22 cellular contexts compared by ENCODE assay signal in genomic region chrX:24839331-24839730, GRCh38.
"Had no signal": no experiment of that assay in that cellular context is flagged by ENCODE, and none has a peak within 500 bp of the region (broad histone marks: within the 10 kb centered on the region; RNA-seq: fewer than 3 reads in every experiment).

No MANE protein-coding gene starts in this region.

- H3K27ac Mint-ChIP-seq: activated B cell treated with CpG ODN at 0.5 μM for 24 hours; activated CD4-positive, alpha-beta T cell treated with anti-CD3 and anti-CD28 coated beads, Interleukin-2, amount 10 ng/mL, durations not matched to agents 24 days and 14 days; activated CD8-positive, alpha-beta memory T cell treated with anti-CD3 and anti-CD28 coated beads, Interleukin-2, amount 10 ng/mL, durations not matched to agents 7 days and 5 days; activated naive CD4-positive, alpha-beta T cell treated with anti-CD3 and anti-CD28 coated beads, Interleukin-2, amount 50 U/mL, for 24 hours; activated T-cell treated with anti-CD3 and anti-CD28 coated beads, Interleukin-2, amount 50 U/mL, for 24 hours; activated T-helper 1 cell treated with anti-CD3 and anti-CD28 coated beads, Interleukin-12 subunit alpha, Interleukin-12 subunit beta, Interleukin-2, Interleukin-4 antibody, amounts not matched to agents 30 ng/mL and 10 ng/mL and 1 ng/mL, durations not matched to agents 14 hours and 24 hours and 36 hours; T-helper 1 cell treated with Interleukin-12 subunit alpha and Interleukin-12 subunit beta and Interleukin-4 antibody, amounts not matched to agents 30 μg/mL and 1 μg/mL, for 36 hours had no signal

- H3K9me3 Mint-ChIP-seq: activated B cell treated with CpG ODN at 0.5 μM for 24 hours; activated CD4-positive, alpha-beta T cell treated with anti-CD3 and anti-CD28 coated beads, Interleukin-2, amount 10 ng/mL, durations not matched to agents 24 days and 14 days; activated naive CD4-positive, alpha-beta T cell treated with anti-CD3 and anti-CD28 coated beads, Interleukin-2, amount 50 U/mL, for 24 hours; activated T-cell treated with anti-CD3 and anti-CD28 coated beads, Interleukin-2, amount 50 U/mL, for 24 hours; activated T-helper 1 cell treated with anti-CD3 and anti-CD28 coated beads, Interleukin-12 subunit alpha, Interleukin-12 subunit beta, Interleukin-2, Interleukin-4 antibody, amounts not matched to agents 30 ng/mL and 10 ng/mL and 1 ng/mL, durations not matched to agents 14 hours and 24 hours and 36 hours; T-helper 1 cell treated with Interleukin-12 subunit alpha and Interleukin-12 subunit beta and Interleukin-4 antibody, amounts not matched to agents 30 μg/mL and 1 μg/mL, for 36 hours had no signal

- H3K27ac ChIP-seq: ascending aorta, body of pancreas, Peyer's patch, RWPE1, SJCRH30 had no signal

- DNase-seq: activated B cell treated with CpG ODN at 0.5 μM for 24 hours; activated CD4-positive, alpha-beta T cell treated with anti-CD3 and anti-CD28 coated beads for 1 hour; activated CD4-positive, alpha-beta T cell treated with anti-CD3 and anti-CD28 coated beads, Interleukin-2, amount 50 U/mL, for 48 hours; activated CD8-positive, alpha-beta memory T cell treated with anti-CD3 and anti-CD28 coated beads, Interleukin-2, amount 10 ng/mL, durations not matched to agents 7 days and 5 days; activated effector memory CD4-positive, alpha-beta T cell treated with Interleukin-2 at 50 U/mL for 16 hours; activated naive CD4-positive, alpha-beta T cell; activated T-cell treated with anti-CD3 and anti-CD28 coated beads, Interleukin-2, amount 50 U/mL, for 24 hours; NCI-H1436 treated with DMSO at 0.1 percent for 48 hours; NCI-H187; NCI-H2081 treated with DMSO at 0.1 percent for 48 hours; NCI-H510A; NCI-H526 treated with DMSO at 0.1 percent for 48 hours; Peyer's patch; Right ventricle myocardium superior had no signal

- H3K4me1 ChIP-seq: ascending aorta, body of pancreas, Peyer's patch, SJCRH30 had no signal

- H3K4me3 ChIP-seq: ascending aorta, body of pancreas, Peyer's patch, SJCRH30 had no signal

- H3K9me3 ChIP-seq: ascending aorta, body of pancreas, Peyer's patch, SJCRH30 had no signal

- ATAC-seq: activated CD8-positive, alpha-beta memory T cell treated with anti-CD3 and anti-CD28 coated beads, Interleukin-2, amount 10 ng/mL, durations not matched to agents 7 days and 5 days; body of pancreas had no signal

- H3K4me3 Mint-ChIP-seq: activated B cell treated with CpG ODN at 0.5 μM for 24 hours; activated CD4-positive, alpha-beta T cell treated with anti-CD3 and anti-CD28 coated beads, Interleukin-2, amount 10 ng/mL, durations not matched to agents 24 days and 14 days; activated CD8-positive, alpha-beta memory T cell treated with anti-CD3 and anti-CD28 coated beads, Interleukin-2, amount 10 ng/mL, durations not matched to agents 7 days and 5 days; activated naive CD4-positive, alpha-beta T cell treated with anti-CD3 and anti-CD28 coated beads, Interleukin-2, amount 50 U/mL, for 24 hours; activated T-cell treated with anti-CD3 and anti-CD28 coated beads, Interleukin-2, amount 50 U/mL, for 24 hours; activated T-helper 1 cell treated with anti-CD3 and anti-CD28 coated beads, Interleukin-12 subunit alpha, Interleukin-12 subunit beta, Interleukin-2, Interleukin-4 antibody, amounts not matched to agents 30 ng/mL and 10 ng/mL and 1 ng/mL, durations not matched to agents 14 hours and 24 hours and 36 hours; T-helper 1 cell treated with Interleukin-12 subunit alpha and Interleukin-12 subunit beta and Interleukin-4 antibody, amounts not matched to agents 30 μg/mL and 1 μg/mL, for 36 hours had no signal

- H3K36me3 Mint-ChIP-seq: activated naive CD4-positive, alpha-beta T cell treated with anti-CD3 and anti-CD28 coated beads, Interleukin-2, amount 50 U/mL, for 24 hours had no signal

- H3K27me3 Mint-ChIP-seq: activated B cell treated with CpG ODN at 0.5 μM for 24 hours; activated CD4-positive, alpha-beta T cell treated with anti-CD3 and anti-CD28 coated beads, Interleukin-2, amount 10 ng/mL, durations not matched to agents 24 days and 14 days; activated CD8-positive, alpha-beta memory T cell treated with anti-CD3 and anti-CD28 coated beads, Interleukin-2, amount 10 ng/mL, durations not matched to agents 7 days and 5 days; activated naive CD4-positive, alpha-beta T cell treated with anti-CD3 and anti-CD28 coated beads, Interleukin-2, amount 50 U/mL, for 24 hours had no signal

- H3K36me3 ChIP-seq: ascending aorta, Peyer's patch had no signal

- H3K4me1 Mint-ChIP-seq: activated CD4-positive, alpha-beta T cell treated with anti-CD3 and anti-CD28 coated beads, Interleukin-2, amount 10 ng/mL, durations not matched to agents 24 days and 14 days; activated naive CD4-positive, alpha-beta T cell treated with anti-CD3 and anti-CD28 coated beads, Interleukin-2, amount 50 U/mL, for 24 hours had no signal

- H3K27me3 ChIP-seq: ascending aorta, body of pancreas, Peyer's patch, SJCRH30 had no signal
